ENCODE assay signal across 10 cellular contexts in genomic region chr1:119987689-119988088, GRCh38.
DNase-seq lines count a peak whose midpoint lies in the region; ATAC-seq, FAIRE-seq and TF ChIP-seq lines count a peak whose summit lies in the region.
"Had no signal": no experiment of that assay in that cellular context is flagged by ENCODE, and none has a peak within 500 bp of the region (broad histone marks: within the 10 kb centered on the region; RNA-seq: fewer than 3 reads in every experiment).

No MANE protein-coding gene starts in this region.

- H2AFZ ChIP-seq in astrocyte (ENCODE audit: low read depth, low read length) (no peak overlapping the region), smooth muscle cell (ENCODE audit: low read depth) (no peak overlapping the region)

- H3K9me3 Mint-ChIP-seq in astrocyte (ENCODE audit: unreplicated experiment), result no peaks in the 10 kb centered on the region

- peak overlapping the region; percentile 28 for H3K9ac ChIP-seq in astrocyte (ENCODE audit: low read length)
- peak overlapping the region; percentile 29 for H3K9ac ChIP-seq in smooth muscle cell (ENCODE audit: low read depth)

- H3K4me2 ChIP-seq in astrocyte (ENCODE audit: low read length) (peak overlapping the region; percentile 28), smooth muscle cell (peak overlapping the region; percentile 41)

- peaks cover 43% of the 10 kb centered on the region for H3K4me1 Mint-ChIP-seq in astrocyte (ENCODE audit: low read depth, unreplicated experiment)

- H3K27ac ChIP-seq in astrocyte (ENCODE audit: low read depth, low read length), result peak overlapping the region; percentile 84
- H3K27ac ChIP-seq in smooth muscle cell (ENCODE audit: low read depth), result peak overlapping the region; percentile 75
- H3K27ac ChIP-seq in prostate gland, result no peak overlapping the region
- H3K27ac ChIP-seq: SK-N-MC had no signal

- H3K36me3 ChIP-seq in astrocyte (ENCODE audit: insufficient read depth, low read length) (peaks cover 10% of the 10 kb centered on the region), smooth muscle cell (ENCODE audit: low read depth) (no peaks in the 10 kb centered on the region), prostate gland (no peaks in the 10 kb centered on the region)

- WGBS in smooth muscle cell (ENCODE audit: low lambda C conversion rate), result 97% methylated on average over 1 of the region's 1 CpG
- WGBS in prostate gland, result 92% methylated on average over 1 of the region's 1 CpG

- H3K4me3 Mint-ChIP-seq in astrocyte (ENCODE audit: unreplicated experiment), result no peak overlapping the region

- TF ChIP-seq POLR2A in prostate gland (IDR thresholded peaks at IDR 0.05), result no peak

- H3K4me3 ChIP-seq in astrocyte (ENCODE audit: insufficient read depth, low read depth, low read length), result no peak overlapping the region
- no peak overlapping the region for H3K4me3 ChIP-seq in smooth muscle cell
- H3K4me3 ChIP-seq in prostate gland, result no peak overlapping the region
- H3K4me3 ChIP-seq: SK-N-MC had no signal

- no peaks in the 10 kb centered on the region for H3K27me3 Mint-ChIP-seq in astrocyte (ENCODE audit: low read depth, unreplicated experiment)

- no peaks in the 10 kb centered on the region for H3K27me3 ChIP-seq in astrocyte (ENCODE audit: insufficient read depth, low read length)
- H3K27me3 ChIP-seq in smooth muscle cell (ENCODE audit: low read depth), result no peaks in the 10 kb centered on the region
- H3K27me3 ChIP-seq in prostate gland (replicated peaks; ENCODE audit: insufficient read depth), result no peaks in the 10 kb centered on the region

- FAIRE-seq in astrocyte (lab: Jason Lieb, UNC), result no peak

- H3K9me3 ChIP-seq in astrocyte (ENCODE audit: insufficient read depth, low read depth, low read length) (no peaks in the 10 kb centered on the region), smooth muscle cell (replicated peaks; ENCODE audit: low read depth) (no peaks in the 10 kb centered on the region), prostate gland (no peaks in the 10 kb centered on the region)

- peak overlapping the region; percentile 91 for H3K27ac Mint-ChIP-seq in astrocyte (ENCODE audit: unreplicated experiment)

- H4K20me1 ChIP-seq in astrocyte (ENCODE audit: insufficient read depth, low read length) (no peaks in the 10 kb centered on the region), smooth muscle cell (ENCODE audit: low read depth) (no peaks in the 10 kb centered on the region)

- H3K4me1 ChIP-seq in astrocyte (ENCODE audit: insufficient read depth, low read length), result peaks cover 28% of the 10 kb centered on the region
- H3K4me1 ChIP-seq in smooth muscle cell (ENCODE audit: low read depth), result no peaks in the 10 kb centered on the region
- H3K4me1 ChIP-seq in prostate gland (replicated peaks), result no peaks in the 10 kb centered on the region

- TF ChIP-seq CTCF in astrocyte (IDR thresholded peaks at IDR 0.05; ENCODE audit: insufficient read depth, low read depth, low read length) (no peak), smooth muscle cell (IDR thresholded peaks at IDR 0.05; ENCODE audit: borderline replicate concordance, insufficient read depth, poor library complexity, severe bottlenecking) (no peak), prostate gland (IDR thresholded peaks at IDR 0.05) (no peak)

- intact Hi-C loops in prostate gland (cut with DNase I), result no loop called here

- H3K36me3 Mint-ChIP-seq in astrocyte (ENCODE audit: low read depth, unreplicated experiment), result peaks cover 9% of the 10 kb centered on the region

- no peaks in the 10 kb centered on the region for H3F3A ChIP-seq in smooth muscle cell (ENCODE audit: low read depth)

- ATAC-seq in GM18909 (IDR thresholded peaks at IDR 0.05; ENCODE audit: poor library complexity, unreplicated experiment), result peak; percentile 53
- peak; percentile 67 for ATAC-seq in HG03565 (IDR thresholded peaks at IDR 0.05; ENCODE audit: unreplicated experiment)

- DNase-seq in astrocyte (ENCODE audit: low read depth), result no peak
- no peak for DNase-seq in smooth muscle cell (lab: John Stamatoyannopoulos, UW; ENCODE audit: unreplicated experiment)
- no peak for DNase-seq in NCI-H748 (lab: John Stamatoyannopoulos, UW; ENCODE audit: unreplicated experiment)
- DNase-seq in dedifferentiated amniotic fluid mesenchymal stem cell (ENCODE audit: extremely low spot score), result no peak
- no peak for DNase-seq in GM03348 (ENCODE audit: low spot score)
- no peak for DNase-seq in prostate gland (ENCODE audit: low spot score)
- DNase-seq: anterior cingulate cortex had no signal

- peaks cover 29% of the 10 kb centered on the region for H3K79me2 ChIP-seq in astrocyte (ENCODE audit: insufficient read depth, low read length)
- peaks cover 35% of the 10 kb centered on the region for H3K79me2 ChIP-seq in smooth muscle cell (ENCODE audit: low read depth)

Comparison
In these comparisons a context has a peak if more than half of its experiments do, and no peak if none do; other contexts are left out.
1. H3K27ac ChIP-seq: peak in astrocyte (single experiment) and smooth muscle cell (single experiment); none in prostate gland (0 of 2).